13 cellular contexts compared by ENCODE assay signal in the genomic region with DNA sequence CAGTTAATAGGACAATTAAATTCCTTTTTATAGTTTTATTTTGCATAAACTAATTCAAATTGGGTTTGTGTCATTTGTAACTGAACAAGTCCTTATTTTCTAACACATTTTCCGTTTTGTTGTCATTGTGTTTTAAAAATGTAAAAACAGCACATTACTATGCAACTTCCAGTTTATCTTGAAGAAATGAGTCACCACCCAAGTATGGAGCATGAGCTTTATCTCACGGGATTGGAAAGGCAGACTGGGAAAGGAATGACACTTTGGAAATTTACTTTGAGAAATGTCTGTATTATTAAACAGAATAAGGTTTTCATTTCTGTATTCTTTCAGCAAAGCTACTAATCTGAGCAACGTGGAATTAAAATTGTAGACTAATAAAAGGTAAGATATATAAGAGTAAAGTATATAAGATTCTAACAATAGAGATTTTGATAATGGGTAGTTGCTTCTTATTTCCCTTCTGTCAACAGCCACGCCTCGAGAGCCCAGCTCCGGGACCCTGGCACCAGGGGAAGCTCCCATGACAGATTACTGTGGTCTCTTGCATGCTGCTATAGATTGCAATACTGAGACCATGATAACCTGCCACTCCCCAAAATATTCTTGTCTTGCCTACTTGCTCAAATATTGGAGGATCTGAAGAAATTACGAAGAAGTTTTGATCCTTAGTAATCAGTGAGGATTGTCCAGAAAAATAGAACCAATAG.
DNase-seq lines count a peak whose midpoint lies in the region; ATAC-seq and TF ChIP-seq lines count a peak whose summit lies in the region.
"Had no signal": no experiment of that assay in that cellular context is flagged by ENCODE, and none has a peak within 500 bp of the region (broad histone marks: within the 10 kb centered on the region; RNA-seq: fewer than 3 reads in every experiment).

No MANE protein-coding gene starts in this region.

- TF ChIP-seq CTCF in mammary epithelial cell (conservative IDR thresholded peaks at IDR 0.05 in 1 of 2, IDR thresholded peaks at IDR 0.05 in 1 of 2; ENCODE audit: extremely low read depth in 1 of 2, insufficient read depth in 1 of 2, low read depth in 1 of 2, low read length in 2 of 2) (no peak), kidney epithelial cell (IDR thresholded peaks at IDR 0.05; ENCODE audit: insufficient read depth, low read length, poor library complexity, severe bottlenecking) (no peak), Peyer's patch (IDR thresholded peaks at IDR 0.05) (no peak), gastroesophageal sphincter (IDR thresholded peaks at IDR 0.05) (no peak)

- no peak for TF ChIP-seq EP300 in gastroesophageal sphincter (IDR thresholded peaks at IDR 0.05)

- CTCF ChIA-PET in mammary epithelial cell (lab: Charles Lee; ENCODE audit: low non-redundant PET) = no interaction called here

- H3K79me2 ChIP-seq in mammary epithelial cell (ENCODE audit: insufficient read depth, low read length) = no peaks in the 10 kb centered on the region

- no peak for ATAC-seq in gastroesophageal sphincter
- ATAC-seq: activated CD8-positive, alpha-beta T cell treated with anti-CD3 and anti-CD28 coated beads for 36 hours; GM12878 had no signal

- WGBS in mammary epithelial cell (ENCODE audit: low coverage, missing lambda C conversion rate) = 60% methylated on average over 4 of the region's 7 CpGs
- 39 to 53% methylated on average over 7 of the region's 7 CpGs for WGBS in gastroesophageal sphincter (ENCODE audit: low coverage in 1 of 2), 2 donors

- intact Hi-C loops in mammary epithelial cell (cut with micrococcal nuclease) = loop anchor here (10.0 kb wide), 1 partner anchor 207 kb away; no protein-coding TSS in a partner anchor

- BruUV-seq in mammary epithelial cell (replicated peaks; lab: Mats Ljungman, UMichigan) = no TSS peak

- H3K27me3 ChIP-seq in mammary epithelial cell (ENCODE audit: insufficient read depth, low read length) (no peaks in the 10 kb centered on the region), kidney epithelial cell (ENCODE audit: control insufficient read depth, insufficient read depth, low read length) (no peaks in the 10 kb centered on the region), Peyer's patch (no peaks in the 10 kb centered on the region), gastroesophageal sphincter (no peaks in the 10 kb centered on the region)

- no peaks in the 10 kb centered on the region for H3K36me3 ChIP-seq in mammary epithelial cell (ENCODE audit: insufficient read depth, low read length)
- no peaks in the 10 kb centered on the region for H3K36me3 ChIP-seq in kidney epithelial cell (ENCODE audit: control insufficient read depth, insufficient read depth, low read length)
- H3K36me3 ChIP-seq in Peyer's patch = no peaks in the 10 kb centered on the region
- H3K36me3 ChIP-seq in gastroesophageal sphincter = no peaks in the 10 kb centered on the region

- peak overlapping the region; percentile 36 for H3K4me2 ChIP-seq in mammary epithelial cell (ENCODE audit: insufficient read depth, low read depth, low read length)

- no peak overlapping the region for H3K4me3 ChIP-seq in mammary epithelial cell (replicated peaks in 1 of 3; ENCODE audit: insufficient read depth in 1 of 3, low read depth in 2 of 3, low read length in 3 of 3)
- H3K4me3 ChIP-seq in kidney epithelial cell (ENCODE audit: low read depth, low read length) = no peak overlapping the region
- H3K4me3 ChIP-seq in Peyer's patch = no peak overlapping the region
- no peak overlapping the region for H3K4me3 ChIP-seq in gastroesophageal sphincter
- H3K4me3 ChIP-seq: GM12878 had no signal

- DNase-seq in ACHN (peak; percentile 58), HS-27A (ENCODE audit: low read depth) (peak; percentile 35), mammary epithelial cell (peak; percentile 27), kidney epithelial cell (ENCODE audit: low read depth) (peak; percentile 29), NCI-H345 treated with DMSO at 0.1 percent for 48 hours (lab: John Stamatoyannopoulos, UW; ENCODE audit: unreplicated experiment) (no peak), Peyer's patch (no peak), 8988T (no peak)
- DNase-seq: activated CD8-positive, alpha-beta T cell treated with anti-CD3 and anti-CD28 coated beads for 36 hours; midbrain; NCI-H2029 treated with DMSO at 0.1 percent for 48 hours had no signal

- TF ChIP-seq POLR2A in Peyer's patch (IDR thresholded peaks at IDR 0.05) (no peak), gastroesophageal sphincter (IDR thresholded peaks at IDR 0.05) (no peak)

- H3K27ac ChIP-seq in mammary epithelial cell (ENCODE audit: insufficient read depth, low read depth, low read length) (no peak overlapping the region), Peyer's patch (no peak overlapping the region), gastroesophageal sphincter (no peak overlapping the region)
- H3K27ac ChIP-seq: C4-2B had no signal

- H3K9ac ChIP-seq in mammary epithelial cell (ENCODE audit: insufficient read depth, low read length) = no peak overlapping the region

- dilution Hi-C loops in mammary epithelial cell (cut with HindIII; ENCODE audit: low sequenced_read_pairs) = no loop called here

- in situ Hi-C loops in ACHN (cut with HindIII; ENCODE audit: low pct_ligation_motif_present, low pct_unique_long_range_greater_than_20kb, low sequenced_read_pairs) (no loop called here), mammary epithelial cell (cut with MboI; ENCODE audit: low sequenced_read_pairs in 2 of 2) (no loop called here)

- H3K9me3 ChIP-seq in mammary epithelial cell (replicated peaks; ENCODE audit: insufficient read depth, low read length) = peaks cover 4% of the 10 kb centered on the region
- H3K9me3 ChIP-seq in Peyer's patch = no peaks in the 10 kb centered on the region
- H3K9me3 ChIP-seq in gastroesophageal sphincter = no peaks in the 10 kb centered on the region

- H3K4me1 ChIP-seq in mammary epithelial cell (ENCODE audit: insufficient read depth, low read length) (peaks cover 25% of the 10 kb centered on the region), Peyer's patch (no peaks in the 10 kb centered on the region), gastroesophageal sphincter (no peaks in the 10 kb centered on the region)

- no peak overlapping the region for H2AFZ ChIP-seq in mammary epithelial cell (ENCODE audit: low read depth, low read length)

- H4K20me1 ChIP-seq in mammary epithelial cell (ENCODE audit: insufficient read depth, low read length) = no peaks in the 10 kb centered on the region

Comparison
In these comparisons a context has a peak if more than half of its experiments do, and no peak if none do; other contexts are left out.
1. DNase-seq: peak in ACHN (single experiment), HS-27A (single experiment), mammary epithelial cell (single experiment) and kidney epithelial cell (single experiment); none in NCI-H345 treated with DMSO at 0.1 percent for 48 hours (single experiment), Peyer's patch (0 of 3) and 8988T (single experiment).